In the genomic region with DNA sequence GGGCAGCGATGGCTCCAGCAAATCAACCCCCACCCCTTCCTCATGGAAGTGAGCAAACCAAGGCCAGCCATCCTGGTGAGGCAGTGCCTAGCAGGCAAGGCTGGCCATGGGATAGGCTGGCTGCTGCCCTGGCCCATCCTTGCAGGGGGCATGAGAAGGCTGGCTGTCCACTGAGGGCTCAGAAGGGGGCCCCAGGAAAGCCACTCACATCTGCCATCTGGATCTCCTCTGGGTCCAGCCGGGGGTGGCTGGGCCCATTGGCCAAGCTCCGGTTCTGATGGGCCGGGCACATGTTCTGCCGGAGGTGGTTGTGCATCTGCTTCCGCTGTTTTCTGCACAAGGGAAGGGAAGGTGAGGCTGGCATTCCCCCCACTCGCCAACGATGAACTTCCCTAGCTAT, we compare ENCODE assay signal across 16 cellular contexts. TPM values are rescaled to one million over a fixed set of nuclear protein-coding genes. Genes with fewer than 3 reads are reported as not detected.
A peak's percentile ranks its signal among the peaks of the same experiment; 100 is the strongest.
DNase-seq lines count a peak whose midpoint lies in the region; ATAC-seq and TF ChIP-seq lines count a peak whose summit lies in the region.
"Had no signal": no experiment of that assay in that cellular context is flagged by ENCODE, and none has a peak within 500 bp of the region (broad histone marks: within the 10 kb centered on the region; RNA-seq: fewer than 3 reads in every experiment).

No MANE protein-coding gene starts in this region.

- no peak overlapping the region for H3K23ac ChIP-seq in H9 (ENCODE audit: insufficient read length, low read depth, low read length)
- peak overlapping the region; percentile 10 for H3K23ac ChIP-seq in neuronal stem cell (ENCODE audit: low read depth, low read length, poor library complexity)

- CTCF ChIA-PET in activated naive CD4-positive, alpha-beta T cell treated with anti-CD3 and anti-CD28 coated beads, Interleukin-2, amount 10 ng/mL, durations not matched to agents 7 days and 5 days (lab: Charles Lee), result interaction anchor here (1.4 kb wide), 1 partner anchor 65 kb away, joined by 4 read pairs; no protein-coding TSS in a partner anchor

- no peak overlapping the region for H3K4ac ChIP-seq in H9 (ENCODE audit: low read depth, low read length)
- H3K4ac ChIP-seq in neuronal stem cell (ENCODE audit: low read length), result no peak overlapping the region

- no peaks in the 10 kb centered on the region for H3K9me3 ChIP-seq in H9 (ENCODE audit: control insufficient read depth, low read depth, low read length)
- H3K9me3 ChIP-seq in neuronal stem cell (replicated peaks in 1 of 2; ENCODE audit: control insufficient read depth in 2 of 2, insufficient read depth in 1 of 2, low read depth in 1 of 2, low read length in 2 of 2), result no peaks in the 10 kb centered on the region
- H3K9me3 ChIP-seq in upper lobe of right lung, result no peaks in the 10 kb centered on the region
- H3K9me3 ChIP-seq: BLaER1 had no signal

- H3K4me2 ChIP-seq in H9 (ENCODE audit: insufficient read depth, insufficient read length, low read length) (no peak overlapping the region), neuronal stem cell (ENCODE audit: insufficient read depth, low read length, poor library complexity, severe bottlenecking) (no peak overlapping the region)
- H3K4me2 ChIP-seq: BLaER1 had no signal

- H3T11ph ChIP-seq in H9 (ENCODE audit: low read length), result no peak overlapping the region

- H3K4me1 ChIP-seq in H9 (ENCODE audit: insufficient read depth, low read length) (no peaks in the 10 kb centered on the region), neuronal stem cell (ENCODE audit: control insufficient read depth in 2 of 2, insufficient read depth in 1 of 2, low read depth in 1 of 2, low read length in 2 of 2) (no peaks in the 10 kb centered on the region), upper lobe of right lung (peaks cover 2% of the 10 kb centered on the region)

- H3K79me1 ChIP-seq in H9 (ENCODE audit: insufficient read depth, low read depth, low read length, poor library complexity, severe bottlenecking) (no peaks in the 10 kb centered on the region), neuronal stem cell (ENCODE audit: low read depth, low read length) (no peaks in the 10 kb centered on the region)

- H3K4me3 Mint-ChIP-seq in activated naive CD4-positive, alpha-beta T cell treated with anti-CD3 and anti-CD28 coated beads, Interleukin-2, amount 10 ng/mL, durations not matched to agents 7 days and 5 days, result no peak overlapping the region
- no peak overlapping the region for H3K4me3 Mint-ChIP-seq in H9

- H2AK5ac ChIP-seq in H9 (ENCODE audit: insufficient read length, low read length) (no peak overlapping the region), neuronal stem cell (ENCODE audit: low read depth, low read length) (no peak overlapping the region)

- H3K9me3 Mint-ChIP-seq in activated naive CD4-positive, alpha-beta T cell treated with anti-CD3 and anti-CD28 coated beads, Interleukin-2, amount 10 ng/mL, durations not matched to agents 7 days and 5 days, result no peaks in the 10 kb centered on the region
- no peaks in the 10 kb centered on the region for H3K9me3 Mint-ChIP-seq in H9
- H3K9me3 Mint-ChIP-seq: CD4-positive, CD25-positive, alpha-beta regulatory T cell had no signal

- H2BK12ac ChIP-seq in H9 (ENCODE audit: insufficient read length, low read depth, low read length) (no peak overlapping the region), neuronal stem cell (ENCODE audit: low read length) (no peak overlapping the region)

- peaks cover 6% of the 10 kb centered on the region; the same call in 1 of the 2 replicates for H3K27me3 ChIP-seq in H9 (ENCODE audit: insufficient read depth, low read length)
- H3K27me3 ChIP-seq in neuronal stem cell (ENCODE audit: control insufficient read depth in 3 of 3, insufficient read depth in 3 of 3, low read depth in 1 of 3, low read length in 3 of 3), result peaks cover 2 to 92% (median 34%) of the 10 kb centered on the region in 3 experiments
- H3K27me3 ChIP-seq in upper lobe of right lung, result no peaks in the 10 kb centered on the region

- peaks cover 32% of the 10 kb centered on the region for H3K27me3 Mint-ChIP-seq in activated naive CD4-positive, alpha-beta T cell treated with anti-CD3 and anti-CD28 coated beads, Interleukin-2, amount 10 ng/mL, durations not matched to agents 7 days and 5 days
- H3K27me3 Mint-ChIP-seq in H9 (ENCODE audit: low read depth), result peaks cover 51% of the 10 kb centered on the region

- H4K20me1 ChIP-seq in H9 (ENCODE audit: control insufficient read depth, insufficient read depth, insufficient read length), result no peaks in the 10 kb centered on the region
- H4K20me1 ChIP-seq: BLaER1 had no signal

- H4K8ac ChIP-seq in H9 (replicated peaks; ENCODE audit: insufficient read length, low read depth, low read length) (no peak overlapping the region), neuronal stem cell (ENCODE audit: low read depth, low read length) (no peak overlapping the region)

- H3K4me1 Mint-ChIP-seq in activated naive CD4-positive, alpha-beta T cell treated with anti-CD3 and anti-CD28 coated beads, Interleukin-2, amount 10 ng/mL, durations not matched to agents 7 days and 5 days, result no peaks in the 10 kb centered on the region
- peaks cover 3 to 4% of the 10 kb centered on the region in 2 experiments; a peak in 2 of 4 replicates for H3K4me1 Mint-ChIP-seq in H9

- no peak overlapping the region for H3K27ac Mint-ChIP-seq in activated naive CD4-positive, alpha-beta T cell treated with anti-CD3 and anti-CD28 coated beads, Interleukin-2, amount 10 ng/mL, durations not matched to agents 7 days and 5 days
- no peak overlapping the region for H3K27ac Mint-ChIP-seq in H9
- H3K27ac Mint-ChIP-seq: CD4-positive, CD25-positive, alpha-beta regulatory T cell had no signal

- no peak overlapping the region for H3K4me3 ChIP-seq in neuronal stem cell (ENCODE audit: low read length in 2 of 2)
- H3K4me3 ChIP-seq in upper lobe of right lung, result no peak overlapping the region
- H3K4me3 ChIP-seq: BLaER1 had no signal

- TF ChIP-seq POLR2A in erythroblast (IDR thresholded peaks at IDR 0.05; ENCODE audit: low read length), result no peak

- no peak overlapping the region for H3K27ac ChIP-seq in H9 (ENCODE audit: insufficient read length, low read depth, low read length)
- H3K27ac ChIP-seq in neuronal stem cell (replicated peaks; ENCODE audit: low read length), result no peak overlapping the region
- no peak overlapping the region for H3K27ac ChIP-seq in upper lobe of right lung
- H3K27ac ChIP-seq: BLaER1 had no signal

- H2BK20ac ChIP-seq in H9 (ENCODE audit: low read depth, low read length, poor library complexity, severe bottlenecking), result no peak overlapping the region

- H4K91ac ChIP-seq in H9 (ENCODE audit: insufficient read length, low read depth, low read length) (no peak overlapping the region), neuronal stem cell (ENCODE audit: low read depth, low read length, poor library complexity) (no peak overlapping the region)

- H3K23me2 ChIP-seq in H9 (ENCODE audit: insufficient read length, low read depth, low read length, poor library complexity, severe bottlenecking), result no peaks in the 10 kb centered on the region

- H3K14ac ChIP-seq in H9 (ENCODE audit: insufficient read depth, low read length) (peak overlapping the region; percentile 19; the same call in 1 of the 2 replicates), neuronal stem cell (ENCODE audit: low read length) (no peak overlapping the region)

- no CpG with 5 or more reads among the region's 8 CpGs for WGBS in H9 (ENCODE audit: extremely low coverage, insufficient read length, low lambda C conversion rate)
- no CpG with 5 or more reads among the region's 8 CpGs for WGBS in neuronal stem cell (ENCODE audit: extremely low coverage in 2 of 2, insufficient read length in 2 of 2, insufficient replicate concordance in 1 of 2), 2 donors

- H3K18ac ChIP-seq in H9 (ENCODE audit: insufficient read length, low read depth, low read length) (no peak overlapping the region), neuronal stem cell (ENCODE audit: low read length) (peak overlapping the region; percentile 36)

- H3K9ac ChIP-seq in H9 (ENCODE audit: extremely low read depth, insufficient read length, low read length), result no peak overlapping the region
- H3K9ac ChIP-seq in neuronal stem cell (ENCODE audit: low read depth, low read length, poor library complexity), result no peak overlapping the region
- H3K9ac ChIP-seq: BLaER1 had no signal

- H2BK120ac ChIP-seq in H9 (ENCODE audit: low read depth, low read length, poor library complexity, severe bottlenecking), result no peak overlapping the region
- H2BK120ac ChIP-seq in neuronal stem cell (ENCODE audit: low read depth, low read length), result no peak overlapping the region

- no peaks in the 10 kb centered on the region for H3K36me3 ChIP-seq in neuronal stem cell (replicated peaks in 1 of 2; ENCODE audit: control insufficient read depth in 2 of 2, insufficient read depth in 2 of 2, low read length in 2 of 2)
- no peaks in the 10 kb centered on the region for H3K36me3 ChIP-seq in upper lobe of right lung
- H3K36me3 ChIP-seq: BLaER1 had no signal

- H2BK15ac ChIP-seq in H9 (ENCODE audit: low read depth, low read length), result no peak overlapping the region
- H2BK15ac ChIP-seq in neuronal stem cell (ENCODE audit: low read length), result no peak overlapping the region

- no peaks in the 10 kb centered on the region for H3K79me2 ChIP-seq in H9 (ENCODE audit: insufficient read depth, low read length)

- no peak overlapping the region for H4K5ac ChIP-seq in H9 (ENCODE audit: insufficient read length, low read depth, low read length)

- TF ChIP-seq CTCF in H9 (conservative IDR thresholded peaks at IDR 0.05) (no peak), upper lobe of right lung (IDR thresholded peaks at IDR 0.05) (no peak)

- no peak overlapping the region for H2BK5ac ChIP-seq in H9 (ENCODE audit: insufficient read length, low read length)
- H2BK5ac ChIP-seq in neuronal stem cell (ENCODE audit: low read length), result no peak overlapping the region

- peak; percentile 13 for DNase-seq in activated naive CD4-positive, alpha-beta T cell treated with anti-CD3 and anti-CD28 coated beads, Interleukin-2, amount 10 ng/mL, durations not matched to agents 7 days and 5 days
- no peak for DNase-seq in activated naive CD4-positive, alpha-beta T cell treated with anti-CD3 and anti-CD28 coated beads, Interleukin-2, amount 50 U/mL, for 16 hours
- DNase-seq in H9 (no peak), neuronal stem cell (ENCODE audit: low spot score) (no peak), upper lobe of right lung (peak; percentile 56), erythroblast (lab: John Stamatoyannopoulos, UW) (no peak), NCI-H69 (lab: John Stamatoyannopoulos, UW) (no peak)
- DNase-seq: 8988T; AML-193; CD4-positive, CD25-positive, alpha-beta regulatory T cell; DMS53; GF-D8; IMR-90 had no signal

- ATAC-seq in upper lobe of right lung, result no peak
- ATAC-seq: HCT116 had no signal

- H3K56ac ChIP-seq in H9 (ENCODE audit: insufficient read length, low read depth, low read length), result no peak overlapping the region

- intact Hi-C loops in upper lobe of right lung (cut with DNase I), result no loop called here

- no peaks in the 10 kb centered on the region for H3K36me3 Mint-ChIP-seq in activated naive CD4-positive, alpha-beta T cell treated with anti-CD3 and anti-CD28 coated beads, Interleukin-2, amount 10 ng/mL, durations not matched to agents 7 days and 5 days
- H3K36me3 Mint-ChIP-seq in H9 (ENCODE audit: insufficient read depth in 1 of 3, low read depth in 3 of 3), result no peaks in the 10 kb centered on the region
- H3K36me3 Mint-ChIP-seq: CD4-positive, CD25-positive, alpha-beta regulatory T cell had no signal

- no peak overlapping the region for H2AFZ ChIP-seq in H9 (ENCODE audit: low read length)
- H2AFZ ChIP-seq in neuronal stem cell (ENCODE audit: low read length), result no peak overlapping the region

RNA-seq across cellular contexts. Expression of a gene that starts 57.1 kb away (rescaled TPM):
- 0.09 and 0.22 TPM in 2 replicates for total RNA-seq in H9 (2021)
- polyA plus RNA-seq in neuronal stem cell (2013, experiment 1 of 2), result 0.92 TPM
- 0.93 TPM for polyA plus RNA-seq in neuronal stem cell (2013, experiment 2 of 2)
- not detected for total RNA-seq in upper lobe of right lung
- total RNA-seq: CD4-positive, CD25-positive, alpha-beta regulatory T cell; HT-29; IMR-90 had no signal
- polyA plus RNA-seq: CD4-positive, CD25-positive, alpha-beta regulatory T cell had no signal

Comparison
In these comparisons a context has a peak if more than half of its experiments do, and no peak if none do; other contexts are left out.
1. DNase-seq: peak in activated naive CD4-positive, alpha-beta T cell treated with anti-CD3 and anti-CD28 coated beads, Interleukin-2, amount 10 ng/mL, durations not matched to agents 7 days and 5 days (single experiment) and upper lobe of right lung (single experiment); none in activated naive CD4-positive, alpha-beta T cell treated with anti-CD3 and anti-CD28 coated beads, Interleukin-2, amount 50 U/mL, for 16 hours (single experiment), H9 (single experiment), neuronal stem cell (single experiment), erythroblast (0 of 2) and NCI-H69 (single experiment).